8 cellular contexts compared by ENCODE assay signal in the genomic region with DNA sequence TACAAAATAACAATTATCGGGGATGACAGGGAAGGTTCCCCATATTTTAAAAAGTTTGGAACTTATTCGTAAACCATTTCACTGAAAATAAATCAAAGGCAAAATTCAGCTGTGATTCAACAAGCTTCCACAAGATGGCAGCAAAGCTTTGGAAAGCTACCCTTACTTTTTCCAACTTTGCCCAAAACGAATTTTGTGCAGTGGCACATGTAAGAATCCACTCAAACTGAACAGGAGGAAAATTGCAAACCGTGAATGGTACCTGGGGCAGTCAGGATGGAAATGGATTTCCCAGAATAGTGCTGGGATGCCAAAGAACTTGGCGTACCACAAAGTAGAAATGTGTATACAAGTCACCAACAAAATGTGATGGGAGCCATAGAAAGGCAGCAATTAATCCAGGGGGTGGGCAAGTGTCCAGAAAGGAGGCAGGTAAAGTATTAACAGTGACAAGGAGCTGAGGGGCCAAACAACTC. TPM values are rescaled to one million over a fixed set of nuclear protein-coding genes. Genes with fewer than 3 reads are reported as not detected.
DNase-seq lines count a peak whose midpoint lies in the region; ATAC-seq lines count a peak whose summit lies in the region.

No MANE protein-coding gene starts in this region.

- peaks cover 18% of the 10 kb centered on the region for H3K4me1 Mint-ChIP-seq in activated CD8-positive, alpha-beta T cell treated with anti-CD3 and anti-CD28 coated beads, Interleukin-2, amount 10 ng/mL, durations not matched to agents 7 days and 5 days (ENCODE audit: low read depth)

- H3K27ac Mint-ChIP-seq in activated CD8-positive, alpha-beta T cell treated with anti-CD3 and anti-CD28 coated beads, Interleukin-2, amount 10 ng/mL, durations not matched to agents 7 days and 5 days = no peak overlapping the region

- H3K27me3 Mint-ChIP-seq in activated CD8-positive, alpha-beta T cell treated with anti-CD3 and anti-CD28 coated beads, Interleukin-2, amount 10 ng/mL, durations not matched to agents 7 days and 5 days (ENCODE audit: low read depth) = no peaks in the 10 kb centered on the region

- DNase-seq in stimulated activated CD4-positive, alpha-beta T cell treated with anti-CD3 and anti-CD28 coated beads, Interleukin-2, amount 100 ng/mL, for 48 hours = peak; percentile 46 to 51
- no peak for DNase-seq in stimulated activated CD4-positive, alpha-beta T cell treated with anti-CD3 and anti-CD28 coated beads, Interleukin-1b, Interleukin-23, amount 100 ng/mL, for 48 hours
- DNase-seq in NAMALWA (ENCODE audit: low spot score) (peak; percentile 53), globus pallidus (ENCODE audit: low spot score) (peak; percentile 30), putamen (ENCODE audit: low spot score) (peak; percentile 27), NK-92 (lab: John Stamatoyannopoulos, UW; ENCODE audit: unreplicated experiment) (no peak)
- DNase-seq in activated CD8-positive, alpha-beta T cell treated with anti-CD3 and anti-CD28 coated beads, Interleukin-2, amount 10 ng/mL, durations not matched to agents 7 days and 5 days = peak; percentile 54

- CTCF ChIA-PET in activated CD8-positive, alpha-beta T cell treated with anti-CD3 and anti-CD28 coated beads, Interleukin-2, amount 10 ng/mL, durations not matched to agents 7 days and 5 days (lab: Charles Lee) = interaction anchor here (0.6 to 2.5 kb wide), 36 partner anchors 10 to 469 kb away, joined by 3 to 58 read pairs (median 4); partner anchors contain the start of genes CNOT11, CREG2, RPL31 and TBC1D8

- POLR2A ChIA-PET in activated CD8-positive, alpha-beta T cell treated with anti-CD3 and anti-CD28 coated beads, Interleukin-2, amount 10 ng/mL, durations not matched to agents 7 days and 5 days (lab: Charles Lee) = interaction anchor here (1.0 to 1.3 kb wide), 3 partner anchors 10 to 239 kb away, joined by 3 to 8 read pairs (median 3); partner anchors contain the start of gene RPL31

- H3K36me3 Mint-ChIP-seq in activated CD8-positive, alpha-beta T cell treated with anti-CD3 and anti-CD28 coated beads, Interleukin-2, amount 10 ng/mL, durations not matched to agents 7 days and 5 days (ENCODE audit: low read depth) = peaks cover 52% of the 10 kb centered on the region

- H3K4me3 Mint-ChIP-seq in activated CD8-positive, alpha-beta T cell treated with anti-CD3 and anti-CD28 coated beads, Interleukin-2, amount 10 ng/mL, durations not matched to agents 7 days and 5 days = no peak overlapping the region

- H3K9me3 Mint-ChIP-seq in activated CD8-positive, alpha-beta T cell treated with anti-CD3 and anti-CD28 coated beads, Interleukin-2, amount 10 ng/mL, durations not matched to agents 7 days and 5 days (ENCODE audit: insufficient read depth) = no peaks in the 10 kb centered on the region

- ATAC-seq in activated CD8-positive, alpha-beta T cell treated with anti-CD3 and anti-CD28 coated beads, Interleukin-2, amount 10 ng/mL, durations not matched to agents 7 days and 5 days = no peak
- no peak for ATAC-seq in GM18519 (IDR thresholded peaks at IDR 0.05; ENCODE audit: low FRiP score, unreplicated experiment)

RNA-seq across cellular contexts. Expression of gene RPL31, which starts 10.7 kb away (rescaled TPM):
- 1,000 to 10,000 TPM; 1,300 to 1,339 TPM for total RNA-seq in activated CD8-positive, alpha-beta T cell treated with anti-CD3 and anti-CD28 coated beads, Interleukin-2, amount 10 ng/mL, durations not matched to agents 7 days and 5 days

Comparison
In these comparisons a context has a peak if more than half of its experiments do, and no peak if none do; other contexts are left out.
1. DNase-seq: peak in stimulated activated CD4-positive, alpha-beta T cell treated with anti-CD3 and anti-CD28 coated beads, Interleukin-2, amount 100 ng/mL, for 48 hours (2 of 2), NAMALWA (single experiment), activated CD8-positive, alpha-beta T cell treated with anti-CD3 and anti-CD28 coated beads, Interleukin-2, amount 10 ng/mL, durations not matched to agents 7 days and 5 days (single experiment), globus pallidus (single experiment) and putamen (single experiment); none in stimulated activated CD4-positive, alpha-beta T cell treated with anti-CD3 and anti-CD28 coated beads, Interleukin-1b, Interleukin-23, amount 100 ng/mL, for 48 hours (single experiment) and NK-92 (single experiment).